1 cellular context compared by ENCODE assay signal in the genomic region with DNA sequence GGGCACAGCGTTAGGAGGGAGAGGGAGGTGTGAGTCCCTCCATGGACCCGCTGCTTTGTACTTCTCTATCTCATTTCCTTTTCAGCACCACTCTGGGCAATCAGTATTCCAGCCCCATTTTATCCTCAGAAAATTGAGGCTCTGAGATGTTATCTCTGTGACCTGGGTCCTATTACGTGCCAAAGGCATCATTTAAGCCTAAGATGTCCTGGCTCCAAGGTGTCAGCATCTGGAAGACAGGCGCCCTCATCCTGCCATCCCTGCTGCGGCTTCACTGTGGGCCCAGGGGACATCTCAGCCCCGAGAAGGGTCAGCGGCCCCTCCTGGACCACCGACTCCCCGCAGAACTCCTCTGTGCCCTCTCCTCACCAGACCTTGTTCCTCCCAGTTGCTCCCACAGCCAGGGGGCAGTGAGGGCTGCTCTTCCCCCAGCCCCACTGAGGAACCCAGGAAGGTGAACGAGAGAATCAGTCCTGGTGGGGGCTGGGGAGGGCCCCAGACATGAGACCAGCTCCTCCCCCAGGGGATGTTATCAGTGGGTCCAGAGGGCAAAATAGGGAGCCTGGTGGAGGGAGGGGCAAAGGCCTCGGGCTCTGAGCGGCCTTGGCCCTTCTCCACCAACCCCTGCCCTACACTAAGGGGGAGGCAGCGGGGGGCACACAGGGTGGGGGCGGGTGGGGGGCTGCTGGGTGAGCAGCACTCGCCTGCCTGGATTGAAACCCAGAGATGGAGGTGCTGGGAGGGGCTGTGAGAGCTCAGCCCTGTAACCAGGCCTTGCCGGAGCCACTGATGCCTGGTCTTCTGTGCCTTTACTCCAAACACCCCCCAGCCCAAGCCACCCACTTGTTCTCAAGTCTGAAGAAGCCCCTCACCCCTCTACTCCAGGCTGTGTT.
TF ChIP-seq lines count a peak whose summit lies in the region.

No MANE protein-coding gene starts in this region.

TF ChIP-seq in HepG2, 621 proteins besides CTCF, POLR2A, EP300 and RAD21 (continued from another document and continues in another):
- TF ChIP-seq SETDB1 (CRISPR knock-in tag; IDR thresholded peaks at IDR 0.05; ENCODE audit: borderline replicate concordance) (no peak), ZFP36L1 (CRISPR knock-in tag; IDR thresholded peaks at IDR 0.05) (peak; percentile 61; the same call in 1 of the 2 replicates), AGO1 (IDR thresholded peaks at IDR 0.05; ENCODE audit: low read depth, low read length, poor library complexity, severe bottlenecking) (no peak), ELF4 (CRISPR knock-in tag; IDR thresholded peaks at IDR 0.05; ENCODE audit: borderline replicate concordance) (no peak), NFIC (IDR thresholded peaks at IDR 0.05; ENCODE audit: low read length) (no peak), BHLHE40 (IDR thresholded peaks at IDR 0.05; ENCODE audit: low read length) (no peak), ZNF746 (CRISPR knock-in tag; IDR thresholded peaks at IDR 0.05) (peak; percentile 88), RNF2 (conservative IDR thresholded peaks at IDR 0.05; ENCODE audit: low read depth) (no peak), NCOR1 (IDR thresholded peaks at IDR 0.05; ENCODE audit: borderline replicate concordance, low read length) (0 out of 2 replicates have a peak, but pooled peaks have one; percentile 50), ZNF616 (CRISPR knock-in tag; IDR thresholded peaks at IDR 0.05; ENCODE audit: low read depth) (no peak), SOX5 (CRISPR knock-in tag; IDR thresholded peaks at IDR 0.05; ENCODE audit: borderline replicate concordance) (peak; percentile 85), ZNF383 (CRISPR knock-in tag; IDR thresholded peaks at IDR 0.05; ENCODE audit: borderline replicate concordance) (0 out of 2 replicates have a peak, but pooled peaks have one; percentile 3), ATAD3A (CRISPR knock-in tag; IDR thresholded peaks at IDR 0.05) (no peak), NR3C1 (CRISPR knock-in tag; IDR thresholded peaks at IDR 0.05) (no peak), RFXAP (CRISPR knock-in tag; IDR thresholded peaks at IDR 0.05; ENCODE audit: borderline replicate concordance) (peak; percentile 79; the same call in 1 of the 2 replicates), TEAD3 (CRISPR knock-in tag; optimal IDR thresholded peaks at IDR 0.05; ENCODE audit: borderline replicate concordance) (peak; percentile 56), BRD4 (CRISPR knock-in tag; IDR thresholded peaks at IDR 0.05) (peak; percentile 96), POLR2AphosphoS2 (IDR thresholded peaks at IDR 0.05; ENCODE audit: low read depth, low read length) (no peak), ZFP41 (CRISPR knock-in tag; IDR thresholded peaks at IDR 0.05; ENCODE audit: borderline replicate concordance) (no peak), NCOA5 (CRISPR knock-in tag; IDR thresholded peaks at IDR 0.05) (no peak), GATAD1 (CRISPR knock-in tag; IDR thresholded peaks at IDR 0.05) (no peak), ELF3 (CRISPR knock-in tag; IDR thresholded peaks at IDR 0.05) (peak; percentile 78), FLYWCH1 (CRISPR knock-in tag; IDR thresholded peaks at IDR 0.05) (no peak), ZNF256 (CRISPR knock-in tag; conservative IDR thresholded peaks at IDR 0.05) (no peak), ARID2 (CRISPR knock-in tag; IDR thresholded peaks at IDR 0.05; ENCODE audit: borderline replicate concordance) (peak; percentile 29; the same call in 1 of the 2 replicates), KLF13 (CRISPR knock-in tag; IDR thresholded peaks at IDR 0.05) (no peak), KDM3A (CRISPR knock-in tag; IDR thresholded peaks at IDR 0.05; ENCODE audit: low read depth) (no peak), HOXD1 (CRISPR knock-in tag; IDR thresholded peaks at IDR 0.05) (peak; percentile 56; the same call in 1 of the 2 replicates), ZNF550 (CRISPR knock-in tag; IDR thresholded peaks at IDR 0.05; ENCODE audit: borderline replicate concordance) (0 out of 2 replicates have a peak, but pooled peaks have one; percentile 50), ZNF567 (CRISPR knock-in tag; IDR thresholded peaks at IDR 0.05; ENCODE audit: borderline replicate concordance) (no peak), FOSL2 (CRISPR knock-in tag; IDR thresholded peaks at IDR 0.05) (peak; percentile 65; the same call in 1 of the 2 replicates), SMAD9 (CRISPR knock-in tag; IDR thresholded peaks at IDR 0.05) (no peak)
- TF ChIP-seq, protein P1, sequence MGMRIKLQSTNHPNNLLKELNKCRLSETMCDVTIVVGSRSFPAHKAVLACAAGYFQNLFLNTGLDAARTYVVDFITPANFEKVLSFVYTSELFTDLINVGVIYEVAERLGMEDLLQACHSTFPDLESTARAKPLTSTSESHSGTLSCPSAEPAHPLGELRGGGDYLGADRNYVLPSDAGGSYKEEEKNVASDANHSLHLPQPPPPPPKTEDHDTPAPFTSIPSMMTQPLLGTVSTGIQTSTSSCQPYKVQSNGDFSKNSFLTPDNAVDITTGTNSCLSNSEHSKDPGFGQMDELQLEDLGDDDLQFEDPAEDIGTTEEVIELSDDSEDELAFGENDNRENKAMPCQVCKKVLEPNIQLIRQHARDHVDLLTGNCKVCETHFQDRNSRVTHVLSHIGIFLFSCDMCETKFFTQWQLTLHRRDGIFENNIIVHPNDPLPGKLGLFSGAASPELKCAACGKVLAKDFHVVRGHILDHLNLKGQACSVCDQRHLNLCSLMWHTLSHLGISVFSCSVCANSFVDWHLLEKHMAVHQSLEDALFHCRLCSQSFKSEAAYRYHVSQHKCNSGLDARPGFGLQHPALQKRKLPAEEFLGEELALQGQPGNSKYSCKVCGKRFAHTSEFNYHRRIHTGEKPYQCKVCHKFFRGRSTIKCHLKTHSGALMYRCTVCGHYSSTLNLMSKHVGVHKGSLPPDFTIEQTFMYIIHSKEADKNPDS (CRISPR knock-in tag; IDR thresholded peaks at IDR 0.05), result no peak
- TF ChIP-seq, protein P2, sequence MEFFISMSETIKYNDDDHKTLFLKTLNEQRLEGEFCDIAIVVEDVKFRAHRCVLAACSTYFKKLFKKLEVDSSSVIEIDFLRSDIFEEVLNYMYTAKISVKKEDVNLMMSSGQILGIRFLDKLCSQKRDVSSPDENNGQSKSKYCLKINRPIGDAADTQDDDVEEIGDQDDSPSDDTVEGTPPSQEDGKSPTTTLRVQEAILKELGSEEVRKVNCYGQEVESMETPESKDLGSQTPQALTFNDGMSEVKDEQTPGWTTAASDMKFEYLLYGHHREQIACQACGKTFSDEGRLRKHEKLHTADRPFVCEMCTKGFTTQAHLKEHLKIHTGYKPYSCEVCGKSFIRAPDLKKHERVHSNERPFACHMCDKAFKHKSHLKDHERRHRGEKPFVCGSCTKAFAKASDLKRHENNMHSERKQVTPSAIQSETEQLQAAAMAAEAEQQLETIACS (CRISPR knock-in tag; IDR thresholded peaks at IDR 0.05), result peak; percentile 49; the same call in 1 of the 2 replicates
- TF ChIP-seq, protein P3, sequence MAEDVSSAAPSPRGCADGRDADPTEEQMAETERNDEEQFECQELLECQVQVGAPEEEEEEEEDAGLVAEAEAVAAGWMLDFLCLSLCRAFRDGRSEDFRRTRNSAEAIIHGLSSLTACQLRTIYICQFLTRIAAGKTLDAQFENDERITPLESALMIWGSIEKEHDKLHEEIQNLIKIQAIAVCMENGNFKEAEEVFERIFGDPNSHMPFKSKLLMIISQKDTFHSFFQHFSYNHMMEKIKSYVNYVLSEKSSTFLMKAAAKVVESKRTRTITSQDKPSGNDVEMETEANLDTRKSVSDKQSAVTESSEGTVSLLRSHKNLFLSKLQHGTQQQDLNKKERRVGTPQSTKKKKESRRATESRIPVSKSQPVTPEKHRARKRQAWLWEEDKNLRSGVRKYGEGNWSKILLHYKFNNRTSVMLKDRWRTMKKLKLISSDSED (CRISPR knock-in tag; IDR thresholded peaks at IDR 0.05), result no peak
- TF ChIP-seq, protein P4, sequence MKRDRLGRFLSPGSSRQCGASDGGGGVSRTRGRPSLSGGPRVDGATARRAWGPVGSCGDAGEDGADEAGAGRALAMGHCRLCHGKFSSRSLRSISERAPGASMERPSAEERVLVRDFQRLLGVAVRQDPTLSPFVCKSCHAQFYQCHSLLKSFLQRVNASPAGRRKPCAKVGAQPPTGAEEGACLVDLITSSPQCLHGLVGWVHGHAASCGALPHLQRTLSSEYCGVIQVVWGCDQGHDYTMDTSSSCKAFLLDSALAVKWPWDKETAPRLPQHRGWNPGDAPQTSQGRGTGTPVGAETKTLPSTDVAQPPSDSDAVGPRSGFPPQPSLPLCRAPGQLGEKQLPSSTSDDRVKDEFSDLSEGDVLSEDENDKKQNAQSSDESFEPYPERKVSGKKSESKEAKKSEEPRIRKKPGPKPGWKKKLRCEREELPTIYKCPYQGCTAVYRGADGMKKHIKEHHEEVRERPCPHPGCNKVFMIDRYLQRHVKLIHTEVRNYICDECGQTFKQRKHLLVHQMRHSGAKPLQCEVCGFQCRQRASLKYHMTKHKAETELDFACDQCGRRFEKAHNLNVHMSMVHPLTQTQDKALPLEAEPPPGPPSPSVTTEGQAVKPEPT (CRISPR knock-in tag; IDR thresholded peaks at IDR 0.05; ENCODE audit: low read depth), result 0 out of 2 replicates have a peak, but pooled peaks have one; percentile 47
- TF ChIP-seq, protein P5, sequence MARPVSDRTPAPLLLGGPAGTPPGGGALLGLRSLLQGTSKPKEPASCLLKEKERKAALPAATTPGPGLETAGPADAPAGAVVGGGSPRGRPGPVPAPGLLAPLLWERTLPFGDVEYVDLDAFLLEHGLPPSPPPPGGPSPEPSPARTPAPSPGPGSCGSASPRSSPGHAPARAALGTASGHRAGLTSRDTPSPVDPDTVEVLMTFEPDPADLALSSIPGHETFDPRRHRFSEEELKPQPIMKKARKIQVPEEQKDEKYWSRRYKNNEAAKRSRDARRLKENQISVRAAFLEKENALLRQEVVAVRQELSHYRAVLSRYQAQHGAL (CRISPR knock-in tag; IDR thresholded peaks at IDR 0.05; ENCODE audit: not compliant biosample characterization), result no peak
- TF ChIP-seq, protein P6, sequence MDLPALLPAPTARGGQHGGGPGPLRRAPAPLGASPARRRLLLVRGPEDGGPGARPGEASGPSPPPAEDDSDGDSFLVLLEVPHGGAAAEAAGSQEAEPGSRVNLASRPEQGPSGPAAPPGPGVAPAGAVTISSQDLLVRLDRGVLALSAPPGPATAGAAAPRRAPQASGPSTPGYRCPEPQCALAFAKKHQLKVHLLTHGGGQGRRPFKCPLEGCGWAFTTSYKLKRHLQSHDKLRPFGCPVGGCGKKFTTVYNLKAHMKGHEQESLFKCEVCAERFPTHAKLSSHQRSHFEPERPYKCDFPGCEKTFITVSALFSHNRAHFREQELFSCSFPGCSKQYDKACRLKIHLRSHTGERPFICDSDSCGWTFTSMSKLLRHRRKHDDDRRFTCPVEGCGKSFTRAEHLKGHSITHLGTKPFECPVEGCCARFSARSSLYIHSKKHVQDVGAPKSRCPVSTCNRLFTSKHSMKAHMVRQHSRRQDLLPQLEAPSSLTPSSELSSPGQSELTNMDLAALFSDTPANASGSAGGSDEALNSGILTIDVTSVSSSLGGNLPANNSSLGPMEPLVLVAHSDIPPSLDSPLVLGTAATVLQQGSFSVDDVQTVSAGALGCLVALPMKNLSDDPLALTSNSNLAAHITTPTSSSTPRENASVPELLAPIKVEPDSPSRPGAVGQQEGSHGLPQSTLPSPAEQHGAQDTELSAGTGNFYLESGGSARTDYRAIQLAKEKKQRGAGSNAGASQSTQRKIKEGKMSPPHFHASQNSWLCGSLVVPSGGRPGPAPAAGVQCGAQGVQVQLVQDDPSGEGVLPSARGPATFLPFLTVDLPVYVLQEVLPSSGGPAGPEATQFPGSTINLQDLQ (CRISPR knock-in tag; IDR thresholded peaks at IDR 0.05), result peak; percentile 60; the same call in 1 of the 2 replicates
- TF ChIP-seq, protein P7, sequence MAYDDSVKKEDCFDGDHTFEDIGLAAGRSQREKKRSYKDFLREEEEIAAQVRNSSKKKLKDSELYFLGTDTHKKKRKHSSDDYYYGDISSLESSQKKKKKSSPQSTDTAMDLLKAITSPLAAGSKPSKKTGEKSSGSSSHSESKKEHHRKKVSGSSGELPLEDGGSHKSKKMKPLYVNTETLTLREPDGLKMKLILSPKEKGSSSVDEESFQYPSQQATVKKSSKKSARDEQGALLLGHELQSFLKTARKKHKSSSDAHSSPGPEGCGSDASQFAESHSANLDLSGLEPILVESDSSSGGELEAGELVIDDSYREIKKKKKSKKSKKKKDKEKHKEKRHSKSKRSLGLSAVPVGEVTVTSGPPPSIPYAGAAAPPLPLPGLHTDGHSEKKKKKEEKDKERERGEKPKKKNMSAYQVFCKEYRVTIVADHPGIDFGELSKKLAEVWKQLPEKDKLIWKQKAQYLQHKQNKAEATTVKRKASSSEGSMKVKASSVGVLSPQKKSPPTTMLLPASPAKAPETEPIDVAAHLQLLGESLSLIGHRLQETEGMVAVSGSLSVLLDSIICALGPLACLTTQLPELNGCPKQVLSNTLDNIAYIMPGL (CRISPR knock-in tag; IDR thresholded peaks at IDR 0.05; ENCODE audit: borderline replicate concordance in 1 of 2, low read depth in 1 of 2), result peak; percentile 70 to 82; a peak in 3 of 4 replicates
- TF ChIP-seq, protein P8, sequence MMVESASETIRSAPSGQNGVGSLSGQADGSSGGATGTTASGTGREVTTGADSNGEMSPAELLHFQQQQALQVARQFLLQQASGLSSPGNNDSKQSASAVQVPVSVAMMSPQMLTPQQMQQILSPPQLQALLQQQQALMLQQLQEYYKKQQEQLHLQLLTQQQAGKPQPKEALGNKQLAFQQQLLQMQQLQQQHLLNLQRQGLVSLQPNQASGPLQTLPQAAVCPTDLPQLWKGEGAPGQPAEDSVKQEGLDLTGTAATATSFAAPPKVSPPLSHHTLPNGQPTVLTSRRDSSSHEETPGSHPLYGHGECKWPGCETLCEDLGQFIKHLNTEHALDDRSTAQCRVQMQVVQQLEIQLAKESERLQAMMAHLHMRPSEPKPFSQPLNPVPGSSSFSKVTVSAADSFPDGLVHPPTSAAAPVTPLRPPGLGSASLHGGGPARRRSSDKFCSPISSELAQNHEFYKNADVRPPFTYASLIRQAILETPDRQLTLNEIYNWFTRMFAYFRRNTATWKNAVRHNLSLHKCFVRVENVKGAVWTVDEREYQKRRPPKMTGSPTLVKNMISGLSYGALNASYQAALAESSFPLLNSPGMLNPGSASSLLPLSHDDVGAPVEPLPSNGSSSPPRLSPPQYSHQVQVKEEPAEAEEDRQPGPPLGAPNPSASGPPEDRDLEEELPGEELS (CRISPR knock-in tag; IDR thresholded peaks at IDR 0.05), result peak; percentile 89
- TF ChIP-seq, protein P9, sequence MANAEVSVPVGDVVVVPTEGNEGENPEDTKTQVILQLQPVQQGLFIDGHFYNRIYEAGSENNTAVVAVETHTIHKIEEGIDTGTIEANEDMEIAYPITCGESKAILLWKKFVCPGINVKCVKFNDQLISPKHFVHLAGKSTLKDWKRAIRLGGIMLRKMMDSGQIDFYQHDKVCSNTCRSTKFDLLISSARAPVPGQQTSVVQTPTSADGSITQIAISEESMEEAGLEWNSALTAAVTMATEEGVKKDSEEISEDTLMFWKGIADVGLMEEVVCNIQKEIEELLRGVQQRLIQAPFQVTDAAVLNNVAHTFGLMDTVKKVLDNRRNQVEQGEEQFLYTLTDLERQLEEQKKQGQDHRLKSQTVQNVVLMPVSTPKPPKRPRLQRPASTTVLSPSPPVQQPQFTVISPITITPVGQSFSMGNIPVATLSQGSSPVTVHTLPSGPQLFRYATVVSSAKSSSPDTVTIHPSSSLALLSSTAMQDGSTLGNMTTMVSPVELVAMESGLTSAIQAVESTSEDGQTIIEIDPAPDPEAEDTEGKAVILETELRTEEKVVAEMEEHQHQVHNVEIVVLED (CRISPR knock-in tag; IDR thresholded peaks at IDR 0.05; ENCODE audit: borderline replicate concordance), result no peak
